In the genomic region with DNA sequence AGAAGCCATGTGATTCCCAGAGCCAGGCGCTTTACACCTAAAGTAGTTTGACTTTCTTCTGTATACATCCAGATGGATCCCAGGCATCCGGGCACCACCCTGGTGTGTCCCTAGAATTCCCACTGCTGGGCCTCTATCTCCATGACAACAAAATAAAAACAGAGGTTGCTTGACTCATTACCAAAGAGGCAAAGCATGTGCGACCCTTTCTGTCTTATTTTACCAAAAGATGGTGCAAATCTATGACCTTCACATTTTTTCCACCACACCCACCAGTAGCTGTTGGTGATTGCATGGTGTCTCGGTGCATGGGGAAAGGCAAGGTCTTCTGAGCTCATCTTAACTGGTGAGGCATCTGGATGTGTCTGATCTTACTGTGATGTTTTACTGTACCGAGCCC, we compare ENCODE assay signal across 1 cellular context.
TF ChIP-seq lines count a peak whose summit lies in the region.

No MANE protein-coding gene starts in this region.

TF ChIP-seq in IMR-90, 13 proteins besides CTCF, POLR2A, EP300 and RAD21 (continued from another document):
- TF ChIP-seq CEBPB (IDR thresholded peaks at IDR 0.05; ENCODE audit: low read depth, low read length) (peak; percentile 61), MAFK (IDR thresholded peaks at IDR 0.05; ENCODE audit: low read depth, low read length) (no peak), BHLHE40 (IDR thresholded peaks at IDR 0.05; ENCODE audit: low read depth, low read length) (peak; percentile 81), NFE2L2 (IDR thresholded peaks at IDR 0.05; ENCODE audit: low read depth, low read length) (no peak), CHD1 (IDR thresholded peaks at IDR 0.05; ENCODE audit: low read depth, low read length) (no peak)
